In genomic region chr12:53147653-53148052, GRCh38 we compare ENCODE assay signal across 1 cellular context.
TF ChIP-seq lines count a peak whose summit lies in the region.

No MANE protein-coding gene starts in this region.

TF ChIP-seq in K562, 482 proteins besides CTCF, POLR2A, EP300 and RAD21 (continued from another document):
- TF ChIP-seq BCLAF1 (IDR thresholded peaks at IDR 0.05; ENCODE audit: borderline replicate concordance in 1 of 2, control insufficient read depth in 1 of 2, low read depth in 2 of 2, low read length in 1 of 2) (no peak), ZFP1 (CRISPR knock-in tag; IDR thresholded peaks at IDR 0.05) (0 out of 2 replicates have a peak, but pooled peaks have one; percentile 42), MTF1 (CRISPR knock-in tag; IDR thresholded peaks at IDR 0.05; ENCODE audit: borderline replicate concordance) (peak; percentile 97), SRF (CRISPR knock-in tag; IDR thresholded peaks at IDR 0.05) (peak in 1 of 2 experiments; percentile 60; a peak in 1 of 4 replicates), E2F1 (CRISPR knock-in tag; IDR thresholded peaks at IDR 0.05) (no peak)
